In genomic region chr7:91784469-91784868, GRCh38 we compare ENCODE assay signal across 10 cellular contexts.
DNase-seq lines count a peak whose midpoint lies in the region; ATAC-seq, FAIRE-seq and TF ChIP-seq lines count a peak whose summit lies in the region.
"Had no signal": no experiment of that assay in that cellular context is flagged by ENCODE, and none has a peak within 500 bp of the region (broad histone marks: within the 10 kb centered on the region; RNA-seq: fewer than 3 reads in every experiment).

No MANE protein-coding gene starts in this region.

- no peaks in the 10 kb centered on the region for H3K36me3 ChIP-seq in astrocyte (ENCODE audit: insufficient read depth, low read length)

- no peaks in the 10 kb centered on the region for H3K27me3 ChIP-seq in astrocyte (ENCODE audit: insufficient read depth, low read length)

- H3K4me3 Mint-ChIP-seq in astrocyte (ENCODE audit: unreplicated experiment) (no peak overlapping the region), immature natural killer cell (no peak overlapping the region)
- H3K4me3 Mint-ChIP-seq: IgD-negative memory B cell had no signal

- no peaks in the 10 kb centered on the region for H3K4me1 Mint-ChIP-seq in astrocyte (ENCODE audit: low read depth, unreplicated experiment)
- H3K4me1 Mint-ChIP-seq in immature natural killer cell, result no peaks in the 10 kb centered on the region
- H3K4me1 Mint-ChIP-seq: IgD-negative memory B cell had no signal

- no peaks in the 10 kb centered on the region for H3K9me3 ChIP-seq in astrocyte (ENCODE audit: insufficient read depth, low read depth, low read length)

- in situ Hi-C loops in G401 (cut with HindIII; ENCODE audit: low sequenced_read_pairs), result no loop called here

- TF ChIP-seq CTCF in astrocyte (IDR thresholded peaks at IDR 0.05; ENCODE audit: insufficient read depth, low read depth, low read length), result peak; percentile 47

- no peaks in the 10 kb centered on the region for H3K4me1 ChIP-seq in astrocyte (ENCODE audit: insufficient read depth, low read length)

- no peak overlapping the region for H2AFZ ChIP-seq in astrocyte (ENCODE audit: low read depth, low read length)

- no peak for TF ChIP-seq POLR2A in GM12892 (IDR thresholded peaks at IDR 0.05; ENCODE audit: low read depth, low read length)

- H3K4me2 ChIP-seq in astrocyte (ENCODE audit: low read length), result no peak overlapping the region

- peaks cover 4% of the 10 kb centered on the region for H3K27me3 Mint-ChIP-seq in astrocyte (ENCODE audit: low read depth, unreplicated experiment)
- no peaks in the 10 kb centered on the region for H3K27me3 Mint-ChIP-seq in immature natural killer cell (ENCODE audit: low read depth in 3 of 3)
- H3K27me3 Mint-ChIP-seq: IgD-negative memory B cell had no signal

- no peak overlapping the region for H3K9ac ChIP-seq in astrocyte (ENCODE audit: low read length)

- ATAC-seq in left lobe of liver, result peak; percentile 44
- no peak for ATAC-seq in HG02571 (IDR thresholded peaks at IDR 0.05; ENCODE audit: unreplicated experiment)
- no peak for ATAC-seq in GM18511 (IDR thresholded peaks at IDR 0.05; ENCODE audit: unreplicated experiment)

- DNase-seq in G401 (ENCODE audit: low spot score), result peak; percentile 76
- DNase-seq in NCI-H2029 (lab: John Stamatoyannopoulos, UW), result peak; percentile 37
- peak; percentile 58 for DNase-seq in astrocyte (ENCODE audit: low read depth)
- no peak for DNase-seq in left lobe of liver (ENCODE audit: low spot score)
- no peak for DNase-seq in GM12892 (ENCODE audit: insufficient read length)
- DNase-seq in immature natural killer cell, result no peak
- DNase-seq: left cardiac atrium had no signal

- H3K36me3 Mint-ChIP-seq in astrocyte (ENCODE audit: low read depth, unreplicated experiment) (no peaks in the 10 kb centered on the region), immature natural killer cell (no peaks in the 10 kb centered on the region)

- H3K27ac Mint-ChIP-seq in astrocyte (ENCODE audit: unreplicated experiment) (no peak overlapping the region), immature natural killer cell (no peak overlapping the region)
- H3K27ac Mint-ChIP-seq: IgD-negative memory B cell had no signal

- H3K9me3 Mint-ChIP-seq in astrocyte (ENCODE audit: unreplicated experiment), result no peaks in the 10 kb centered on the region
- peaks cover 0 to 2% (median 0%) of the 10 kb centered on the region in 6 donors for H3K9me3 Mint-ChIP-seq in immature natural killer cell
- H3K9me3 Mint-ChIP-seq: IgD-negative memory B cell had no signal

- no peaks in the 10 kb centered on the region for H4K20me1 ChIP-seq in astrocyte (ENCODE audit: insufficient read depth, low read length)

- FAIRE-seq in astrocyte (lab: Jason Lieb, UNC) (peak; percentile 90), GM12892 (lab: Jason Lieb, UNC) (no peak)

- H3K4me3 ChIP-seq in astrocyte (ENCODE audit: insufficient read depth, low read depth, low read length), result no peak overlapping the region

- H3K79me2 ChIP-seq in astrocyte (ENCODE audit: insufficient read depth, low read length), result no peaks in the 10 kb centered on the region

- H3K27ac ChIP-seq in astrocyte (ENCODE audit: low read depth, low read length), result no peak overlapping the region

Comparison
In these comparisons a context has a peak if more than half of its experiments do, and no peak if none do; other contexts are left out.
1. DNase-seq: peak in G401 (single experiment), NCI-H2029 (single experiment) and astrocyte (single experiment); none in left lobe of liver (single experiment), GM12892 (single experiment) and immature natural killer cell (0 of 3).